In the genomic region with DNA sequence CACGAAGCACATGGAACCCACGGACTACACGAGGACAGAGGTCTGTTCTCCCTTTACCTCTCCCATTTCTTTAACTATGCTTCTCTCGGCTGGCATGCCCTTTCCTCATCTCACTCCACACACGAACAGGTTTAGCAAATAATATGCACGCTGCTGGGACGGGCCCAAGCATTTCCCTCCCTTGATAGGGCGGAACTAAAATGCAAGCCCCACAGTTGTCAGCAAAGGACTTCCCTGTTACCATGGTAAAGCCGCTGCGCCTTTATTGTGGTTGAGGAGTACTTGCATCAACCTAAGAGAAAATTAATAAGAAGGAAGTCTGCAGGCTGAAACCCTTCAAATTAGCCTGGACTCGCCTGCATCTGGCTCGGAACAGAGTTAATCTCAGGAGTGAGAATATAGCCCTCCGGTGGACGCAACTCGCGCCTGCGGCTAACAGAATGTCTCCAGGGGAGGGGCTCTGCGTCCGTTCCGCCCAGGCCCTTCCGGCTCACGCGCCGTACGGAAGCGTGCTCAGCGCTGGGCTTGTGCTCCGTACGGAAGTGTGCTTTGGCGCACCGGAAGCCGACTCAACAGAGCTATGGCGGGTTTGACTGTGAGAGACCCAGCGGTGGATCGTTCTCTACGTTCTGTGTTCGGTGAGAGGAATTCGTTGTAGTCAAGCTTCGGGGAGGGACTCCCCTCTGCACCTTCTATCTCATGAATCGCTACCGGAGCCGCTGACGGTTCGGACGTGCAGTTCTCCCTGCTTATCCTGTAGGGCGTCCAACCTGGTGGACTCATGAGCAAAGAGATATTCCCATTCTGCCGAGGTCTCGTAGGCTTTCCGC, we compare ENCODE assay signal across 8 cellular contexts. TPM values are rescaled to one million over a fixed set of nuclear protein-coding genes. Genes with fewer than 3 reads are reported as not detected.
A peak's percentile ranks its signal among the peaks of the same experiment; 100 is the strongest.
DNase-seq lines count a peak whose midpoint lies in the region; ATAC-seq, FAIRE-seq and TF ChIP-seq lines count a peak whose summit lies in the region.

A gene with protein sequence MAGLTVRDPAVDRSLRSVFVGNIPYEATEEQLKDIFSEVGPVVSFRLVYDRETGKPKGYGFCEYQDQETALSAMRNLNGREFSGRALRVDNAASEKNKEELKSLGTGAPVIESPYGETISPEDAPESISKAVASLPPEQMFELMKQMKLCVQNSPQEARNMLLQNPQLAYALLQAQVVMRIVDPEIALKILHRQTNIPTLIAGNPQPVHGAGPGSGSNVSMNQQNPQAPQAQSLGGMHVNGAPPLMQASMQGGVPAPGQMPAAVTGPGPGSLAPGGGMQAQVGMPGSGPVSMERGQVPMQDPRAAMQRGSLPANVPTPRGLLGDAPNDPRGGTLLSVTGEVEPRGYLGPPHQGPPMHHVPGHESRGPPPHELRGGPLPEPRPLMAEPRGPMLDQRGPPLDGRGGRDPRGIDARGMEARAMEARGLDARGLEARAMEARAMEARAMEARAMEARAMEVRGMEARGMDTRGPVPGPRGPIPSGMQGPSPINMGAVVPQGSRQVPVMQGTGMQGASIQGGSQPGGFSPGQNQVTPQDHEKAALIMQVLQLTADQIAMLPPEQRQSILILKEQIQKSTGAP (plus strand): TSS at position 555 of the 830 bp plus-strand sequence. CDS start 26 bp downstream, at position 581.

- H3K4me3 Mint-ChIP-seq in T-cell = peak within 1 kb of the TSS; percentile 80 to 91 (median 81)
- H3K4me3 Mint-ChIP-seq in progenitor cell of endocrine pancreas (ENCODE audit: low read depth) = peak within 1 kb of the TSS; percentile 88

- intact Hi-C loops in adrenal gland (cut with DNase I) = no loop called here
- intact Hi-C loops in left cardiac atrium (cut with DNase I) = loop anchor here in 1 of 2 donors (5.0 kb wide), 1 partner anchor 982 kb away; no protein-coding TSS in a partner anchor

- DNase-seq in GM12892 (ENCODE audit: insufficient read length) (peak; percentile 45), NCI-H1436 (lab: John Stamatoyannopoulos, UW) (peak; percentile 88), T-cell (peak; percentile 52 to 84 (median 75)), adrenal gland (peak; percentile 72 to 85 (median 78)), left cardiac atrium (peak; percentile 86), progenitor cell of endocrine pancreas (ENCODE audit: low spot score, unreplicated experiment) (peak; percentile 57), ureter (ENCODE audit: low spot score) (peak; percentile 80)

- H3K9me3 Mint-ChIP-seq in T-cell = no peaks in the 10 kb centered on the region
- H3K9me3 Mint-ChIP-seq in progenitor cell of endocrine pancreas (ENCODE audit: low read depth) = peaks cover 11% of the 10 kb centered on the region

- H3K27ac Mint-ChIP-seq in T-cell (peak within 1 kb of the TSS; percentile 88 to 93), progenitor cell of endocrine pancreas (peak within 1 kb of the TSS; percentile 84)

- peak; percentile 94 for FAIRE-seq in GM12892 (lab: Jason Lieb, UNC)

- H3K27me3 ChIP-seq in adrenal gland = peaks cover 7% of the 10 kb centered on the region

- TF ChIP-seq CTCF in adrenal gland (IDR thresholded peaks at IDR 0.05) (peak in 3 of 6 experiments; percentile 11 to 33 (median 27)), progenitor cell of endocrine pancreas (IDR thresholded peaks at IDR 0.05; ENCODE audit: unreplicated experiment) (peak; percentile 36)

- H3K36me3 Mint-ChIP-seq in T-cell = peaks cover 11% of the 10 kb centered on the region
- H3K36me3 Mint-ChIP-seq in progenitor cell of endocrine pancreas (ENCODE audit: insufficient read depth) = peaks cover 6% of the 10 kb centered on the region

- H3K4me1 Mint-ChIP-seq in T-cell = peaks cover 7 to 13% (median 8%) of the 10 kb centered on the region in 3 donors
- no peaks in the 10 kb centered on the region for H3K4me1 Mint-ChIP-seq in progenitor cell of endocrine pancreas (ENCODE audit: low read depth)

- peak within 1 kb of the TSS in 2 of 5 donors; percentile 31 to 53 for H3K27ac ChIP-seq in adrenal gland

- peak within 1 kb of the TSS; percentile 33 to 71 (median 53) for H3K4me3 ChIP-seq in adrenal gland

- peaks cover 0 to 7% of the 10 kb centered on the region in 2 donors for H3K4me1 ChIP-seq in adrenal gland (replicated peaks in 1 of 2)

- POLR2A ChIA-PET in T-cell (lab: Charles Lee) = interaction anchor here in 1 of 2 donors (0.9 to 1.0 kb wide), 2 partner anchors 10 to 570 kb away, joined by 3 read pairs; partner anchors contain the start of gene RPL36A

- TF ChIP-seq POLR2A in GM12892 (IDR thresholded peaks at IDR 0.05; ENCODE audit: low read depth, low read length) = peak; percentile 86
- TF ChIP-seq POLR2A in adrenal gland (IDR thresholded peaks at IDR 0.05) = no peak

- WGBS in adrenal gland, 4 donors = 0 to 36% (median 17%) methylated on average over 7 to 49 of the region's 49 CpGs

- H3K27me3 Mint-ChIP-seq in T-cell = peaks cover 6 to 15% of the 10 kb centered on the region in 2 donors
- no peaks in the 10 kb centered on the region for H3K27me3 Mint-ChIP-seq in progenitor cell of endocrine pancreas

- H3K9me3 ChIP-seq in adrenal gland (replicated peaks in 1 of 3) = no peaks in the 10 kb centered on the region

- H3K36me3 ChIP-seq in adrenal gland (replicated peaks in 1 of 2) = peaks cover 0 to 3% of the 10 kb centered on the region in 2 donors

- ATAC-seq in HG02840 (IDR thresholded peaks at IDR 0.05; ENCODE audit: low FRiP score, unreplicated experiment) (peak; percentile 98), T-cell (replicated peaks in 1 of 4) (peak; percentile 95 to 98 (median 97)), left cardiac atrium (peak; percentile 99 to 100)

- CTCF ChIA-PET in T-cell (lab: Charles Lee) = interaction anchor here in 1 of 2 donors (0.7 to 1.0 kb wide), 2 partner anchors 10 to 52 kb away, joined by 3 to 4 read pairs; no protein-coding TSS in a partner anchor

RNA-seq across cellular contexts. Expression of the gene that starts here (rescaled TPM):
- 24.8 TPM for polyA plus RNA-seq in GM12892 (2012; ENCODE audit: missing spikeins)
- total RNA-seq in T-cell (10 to 100 TPM in 4 of 5 donors, 1 to 10 TPM in 1; 9.3 to 17.7 (median 15.0) TPM), adrenal gland (10 to 100 TPM in 6 of 8 donors, 1 to 10 TPM in 2; 8.2 to 17.0 (median 13.8) TPM), left cardiac atrium (1 to 10 TPM; 7.1 to 7.5 TPM), progenitor cell of endocrine pancreas (20.2 and 22.7 TPM in 2 replicates), ureter (23.7 TPM)
- 10 to 100 TPM in 1 of 3 donors, 1 to 10 TPM in 2; 3.3 to 14.8 (median 3.6) TPM for polyA plus RNA-seq in adrenal gland
